Comparison of ENCODE assay signal across 1 cellular context in genomic region chr6:137357263-137357947, GRCh38.
TF ChIP-seq lines count a peak whose summit lies in the region.

No MANE protein-coding gene starts in this region.

TF ChIP-seq in HepG2, 621 proteins besides CTCF, POLR2A, EP300 and RAD21 (continued from another document and continues in another):
- TF ChIP-seq ZNF276 (CRISPR knock-in tag; IDR thresholded peaks at IDR 0.05; ENCODE audit: low read depth) (no peak), BORCS8-MEF2B (CRISPR knock-in tag; IDR thresholded peaks at IDR 0.05) (peak; percentile 90), THAP9 (CRISPR knock-in tag; IDR thresholded peaks at IDR 0.05; ENCODE audit: borderline replicate concordance) (no peak), ATF7 (IDR thresholded peaks at IDR 0.05) (peak; percentile 47; the same call in 1 of the 2 replicates), ATF7 (CRISPR knock-in tag; IDR thresholded peaks at IDR 0.05) (peak; percentile 92), ZNF343 (CRISPR knock-in tag; IDR thresholded peaks at IDR 0.05) (peak; percentile 60; the same call in 1 of the 2 replicates), TRIM24 (CRISPR knock-in tag; IDR thresholded peaks at IDR 0.05) (no peak), HIC2 (CRISPR knock-in tag; IDR thresholded peaks at IDR 0.05; ENCODE audit: low read depth) (no peak), ZNF331 (CRISPR knock-in tag; IDR thresholded peaks at IDR 0.05) (peak; percentile 94), ZNF639 (CRISPR knock-in tag; conservative IDR thresholded peaks at IDR 0.05) (peak; percentile 60; the same call in 1 of the 2 replicates), ZBTB4 (CRISPR knock-in tag; IDR thresholded peaks at IDR 0.05; ENCODE audit: borderline replicate concordance) (peak; percentile 95), SP1 (IDR thresholded peaks at IDR 0.05) (no peak), SP1 (CRISPR knock-in tag; IDR thresholded peaks at IDR 0.05) (peak; percentile 68), DMTF1 (CRISPR knock-in tag; IDR thresholded peaks at IDR 0.05) (no peak), HMGXB3 (CRISPR knock-in tag; IDR thresholded peaks at IDR 0.05; ENCODE audit: borderline replicate concordance) (peak; percentile 88; the same call in 1 of the 2 replicates), ZNF563 (CRISPR knock-in tag; IDR thresholded peaks at IDR 0.05) (no peak), NAIF1 (CRISPR knock-in tag; IDR thresholded peaks at IDR 0.05; ENCODE audit: borderline replicate concordance) (0 out of 2 replicates have a peak, but pooled peaks have one; percentile 77), ZC3H13 (CRISPR knock-in tag; IDR thresholded peaks at IDR 0.05) (0 out of 2 replicates have a peak, but pooled peaks have one; percentile 36), MIXL1 (CRISPR knock-in tag; IDR thresholded peaks at IDR 0.05) (peak; percentile 95), ZNF142 (CRISPR knock-in tag; IDR thresholded peaks at IDR 0.05) (no peak), ZNF275 (CRISPR knock-in tag; IDR thresholded peaks at IDR 0.05; ENCODE audit: borderline replicate concordance) (no peak), TGIF2 (CRISPR knock-in tag; IDR thresholded peaks at IDR 0.05) (peak; percentile 94), NBN (conservative IDR thresholded peaks at IDR 0.05) (no peak), ZNF652 (CRISPR knock-in tag; IDR thresholded peaks at IDR 0.05; ENCODE audit: borderline replicate concordance, low read depth) (peak; percentile 75)
